13 cellular contexts compared by ENCODE assay signal in genomic region chr7:4226166-4226857, GRCh38.
DNase-seq lines count a peak whose midpoint lies in the region; ATAC-seq, FAIRE-seq and TF ChIP-seq lines count a peak whose summit lies in the region.
"Had no signal": no experiment of that assay in that cellular context is flagged by ENCODE, and none has a peak within 500 bp of the region (broad histone marks: within the 10 kb centered on the region; RNA-seq: fewer than 3 reads in every experiment).

No MANE protein-coding gene starts in this region.

- peak; percentile 76 for TF ChIP-seq CTCF in 22Rv1 (IDR thresholded peaks at IDR 0.05)
- TF ChIP-seq CTCF in keratinocyte (optimal IDR thresholded peaks at IDR 0.05 in 1 of 3, IDR thresholded peaks at IDR 0.05 in 1 of 3, conservative IDR thresholded peaks at IDR 0.05 in 1 of 3; ENCODE audit: extremely low read depth in 1 of 3, insufficient read depth in 2 of 3, low read length in 3 of 3), result peak in 2 of 3 experiments; percentile 20 to 25

- H3K9me1 ChIP-seq in keratinocyte (ENCODE audit: control insufficient read depth, extremely low read depth, insufficient read depth, low read length), result no peaks in the 10 kb centered on the region

- H2AFZ ChIP-seq in keratinocyte (ENCODE audit: control insufficient read depth, low read length), result no peak overlapping the region

- peak overlapping the region; percentile 21; the same call in 1 of the 2 replicates for H3K27ac ChIP-seq in 22Rv1
- H3K27ac ChIP-seq in SK-N-MC, result peak overlapping the region; percentile 85
- no peak overlapping the region for H3K27ac ChIP-seq in keratinocyte (ENCODE audit: control insufficient read depth, insufficient read depth, low read length)

- H3K4me3 ChIP-seq in SK-N-MC, result peak overlapping the region; percentile 38
- no peak overlapping the region for H3K4me3 ChIP-seq in keratinocyte (ENCODE audit: control insufficient read depth in 2 of 3, extremely low read depth in 1 of 3, insufficient read depth in 2 of 3, low read depth in 1 of 3, low read length in 3 of 3)

- H3K4me2 ChIP-seq in keratinocyte (ENCODE audit: control insufficient read depth, extremely low read depth, insufficient read depth, low read depth, low read length), result no peak overlapping the region

- no peaks in the 10 kb centered on the region for H3K4me1 ChIP-seq in keratinocyte (ENCODE audit: control insufficient read depth, extremely low read depth, insufficient read depth, low read length)

- H3K9ac ChIP-seq in SK-N-MC (ENCODE audit: insufficient read length), result no peak overlapping the region
- H3K9ac ChIP-seq in keratinocyte (ENCODE audit: control insufficient read depth, extremely low read depth, insufficient read depth, low read length), result no peak overlapping the region

- DNase-seq in H54 (ENCODE audit: insufficient read length, low spot score) (peak; percentile 38), SK-N-MC (ENCODE audit: low read depth, low spot score) (peak; percentile 63), keratinocyte (ENCODE audit: low read depth, low spot score) (no peak), midbrain (lab: John Stamatoyannopoulos, UW) (no peak), HK-2 (ENCODE audit: unreplicated experiment) (no peak)
- DNase-seq: activated CD4-positive, alpha-beta T cell treated with anti-CD3 and anti-CD28 coated beads for 48 hours; activated T-cell treated with anti-CD3 and anti-CD28 coated beads, Interleukin-2, amount 50 U/mL, for 48 hours; foreskin fibroblast; NCI-H2029; stimulated activated naive B cell treated with anti-CD40 and anti-IgM and Interleukin-4, amounts not matched to agents 10 μg/mL and 1 μg/mL and 100 μg/mL, for 72 hours had no signal

- H3K27me3 ChIP-seq in keratinocyte (ENCODE audit: control insufficient read depth, extremely low read depth, insufficient read depth, low read length), result no peaks in the 10 kb centered on the region

- no peaks in the 10 kb centered on the region for H3K9me3 ChIP-seq in SK-N-MC (ENCODE audit: low read depth, low read length)
- no peaks in the 10 kb centered on the region for H3K9me3 ChIP-seq in keratinocyte (ENCODE audit: control insufficient read depth, low read depth, low read length)

- dilution Hi-C loops in keratinocyte (cut with MboI; ENCODE audit: extremely low pct_ligation_motif_present, low sequenced_read_pairs), result no loop called here

- no peak for TF ChIP-seq POLR2A in H54 (IDR thresholded peaks at IDR 0.05; ENCODE audit: low read depth, low read length)

- H3K79me2 ChIP-seq in keratinocyte (ENCODE audit: control insufficient read depth, insufficient read depth, low read length), result no peaks in the 10 kb centered on the region

- FAIRE-seq in H54 (lab: Jason Lieb, UNC) (no peak), keratinocyte (lab: Jason Lieb, UNC) (no peak)

- ATAC-seq in esophagus mucosa (no peak), GM21723 (IDR thresholded peaks at IDR 0.05; ENCODE audit: unreplicated experiment) (no peak)
- ATAC-seq: stimulated activated naive B cell treated with anti-CD40 and anti-IgM and Interleukin-4, amounts not matched to agents 10 μg/mL and 1 μg/mL and 100 μg/mL, for 72 hours had no signal

- H3K36me3 ChIP-seq in SK-N-MC (ENCODE audit: insufficient read depth, low read length) (peaks cover 13% of the 10 kb centered on the region), keratinocyte (ENCODE audit: control insufficient read depth in 2 of 2, extremely low read depth in 1 of 2, insufficient read depth in 2 of 2, low read length in 2 of 2) (no peaks in the 10 kb centered on the region)

- H4K20me1 ChIP-seq in keratinocyte (ENCODE audit: control insufficient read depth, extremely low read depth, insufficient read depth, low read length), result no peaks in the 10 kb centered on the region

Comparison
In these comparisons a context has a peak if more than half of its experiments do, and no peak if none do; other contexts are left out.
1. DNase-seq: peak in H54 (single experiment) and SK-N-MC (single experiment); none in keratinocyte (single experiment), midbrain (single experiment) and HK-2 (single experiment).